Comparison of ENCODE assay signal across 8 cellular contexts in genomic region chrX:46446727-46447378, GRCh38.
DNase-seq lines count a peak whose midpoint lies in the region.

No MANE protein-coding gene starts in this region.

- H3K4me1 ChIP-seq in neuron (ENCODE audit: insufficient read depth, low read length), result peaks cover 11% of the 10 kb centered on the region

- H3K9me3 ChIP-seq in neuron (ENCODE audit: low read length), result no peaks in the 10 kb centered on the region

- no peaks in the 10 kb centered on the region for H3K27me3 ChIP-seq in neuron (ENCODE audit: insufficient read depth, low read length)

- H3K36me3 ChIP-seq in neuron (ENCODE audit: insufficient read depth, low read length), result peaks cover 12% of the 10 kb centered on the region

- peak; percentile 85 for DNase-seq in ELR (ENCODE audit: low read depth)
- peak; percentile 53 for DNase-seq in GOT3 (lab: John Stamatoyannopoulos, UW)
- peak; percentile 77 for DNase-seq in LHCN-M2 (ENCODE audit: low read depth)
- peak; percentile 38 for DNase-seq in SIG-M5 (lab: John Stamatoyannopoulos, UW)
- peak; percentile 70 for DNase-seq in activated gamma-delta T cell treated with anti-CD3 and anti-CD28 coated beads, Interleukin-2, amount 50 U/mL, for 16 hours (ENCODE audit: low read depth)
- DNase-seq in foreskin melanocyte, result peak; percentile 42
- DNase-seq in stromal cell of bone marrow (ENCODE audit: low read depth), result peak; percentile 42

- H2AFZ ChIP-seq in neuron (ENCODE audit: low read depth, low read length), result no peak overlapping the region

- H3K4me3 ChIP-seq in neuron (ENCODE audit: low read length), result peak overlapping the region; percentile 69

Comparison
In these comparisons a context has a peak if more than half of its experiments do, and no peak if none do; other contexts are left out.
1. Peak in every context shown above with its lines: DNase-seq and H3K4me3 ChIP-seq.